ENCODE assay signal across 1 cellular context in the genomic region with DNA sequence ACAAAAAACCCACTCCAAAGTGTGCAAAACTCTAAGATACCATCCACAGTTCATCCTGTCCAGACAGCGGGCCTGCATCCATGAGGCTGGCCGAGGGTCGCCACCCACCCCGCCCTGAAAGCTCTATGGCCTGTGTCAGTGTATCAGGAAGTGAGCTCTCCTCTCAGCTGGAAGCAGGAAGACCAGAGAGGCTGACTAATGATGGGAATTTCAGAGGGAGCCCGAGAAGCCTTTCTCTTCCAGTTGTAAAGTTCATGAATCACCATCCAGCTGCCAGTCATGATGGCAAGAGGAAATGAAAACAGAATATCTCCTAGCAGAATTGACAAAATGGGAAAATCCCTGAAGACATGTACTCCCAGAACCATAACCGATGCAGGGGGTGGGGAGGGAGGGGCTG.
TF ChIP-seq lines count a peak whose summit lies in the region.

No MANE protein-coding gene starts in this region.

TF ChIP-seq in HCT116, 20 proteins besides CTCF, POLR2A, EP300 and RAD21 (continued from another document):
- TF ChIP-seq, protein P1, sequence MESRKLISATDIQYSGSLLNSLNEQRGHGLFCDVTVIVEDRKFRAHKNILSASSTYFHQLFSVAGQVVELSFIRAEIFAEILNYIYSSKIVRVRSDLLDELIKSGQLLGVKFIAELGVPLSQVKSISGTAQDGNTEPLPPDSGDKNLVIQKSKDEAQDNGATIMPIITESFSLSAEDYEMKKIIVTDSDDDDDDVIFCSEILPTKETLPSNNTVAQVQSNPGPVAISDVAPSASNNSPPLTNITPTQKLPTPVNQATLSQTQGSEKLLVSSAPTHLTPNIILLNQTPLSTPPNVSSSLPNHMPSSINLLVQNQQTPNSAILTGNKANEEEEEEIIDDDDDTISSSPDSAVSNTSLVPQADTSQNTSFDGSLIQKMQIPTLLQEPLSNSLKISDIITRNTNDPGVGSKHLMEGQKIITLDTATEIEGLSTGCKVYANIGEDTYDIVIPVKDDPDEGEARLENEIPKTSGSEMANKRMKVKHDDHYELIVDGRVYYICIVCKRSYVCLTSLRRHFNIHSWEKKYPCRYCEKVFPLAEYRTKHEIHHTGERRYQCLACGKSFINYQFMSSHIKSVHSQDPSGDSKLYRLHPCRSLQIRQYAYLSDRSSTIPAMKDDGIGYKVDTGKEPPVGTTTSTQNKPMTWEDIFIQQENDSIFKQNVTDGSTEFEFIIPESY (IDR thresholded peaks at IDR 0.05; ENCODE audit: extremely low read depth, insufficient replicate concordance, low read length), result no peak
- TF ChIP-seq ELF1 (IDR thresholded peaks at IDR 0.05; ENCODE audit: borderline replicate concordance, low read depth) (peak; percentile 64), CEBPB (IDR thresholded peaks at IDR 0.05; ENCODE audit: low read depth) (peak; percentile 27; the same call in 1 of the 2 replicates), CBX3 (IDR thresholded peaks at IDR 0.05; ENCODE audit: low read depth) (peak; percentile 57; the same call in 1 of the 2 replicates), EGR1 (IDR thresholded peaks at IDR 0.05; ENCODE audit: low read depth) (no peak), SIN3A (IDR thresholded peaks at IDR 0.05; ENCODE audit: low read depth) (0 out of 2 replicates have a peak, but pooled peaks have one; percentile 33), EZH2phosphoT487 (IDR thresholded peaks at IDR 0.05; ENCODE audit: borderline replicate concordance) (no peak), ZNF274 (IDR thresholded peaks at IDR 0.05; ENCODE audit: low read depth, low read length) (no peak), FOSL1 (IDR thresholded peaks at IDR 0.05; ENCODE audit: low read depth) (peak; percentile 78), ZFX (IDR thresholded peaks at IDR 0.05) (no peak)
- TF ChIP-seq, protein P2, sequence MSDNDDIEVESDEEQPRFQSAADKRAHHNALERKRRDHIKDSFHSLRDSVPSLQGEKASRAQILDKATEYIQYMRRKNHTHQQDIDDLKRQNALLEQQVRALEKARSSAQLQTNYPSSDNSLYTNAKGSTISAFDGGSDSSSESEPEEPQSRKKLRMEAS (IDR thresholded peaks at IDR 0.05), result peak; percentile 44; the same call in 1 of the 2 replicates
